Comparison of ENCODE assay signal across 1 cellular context in genomic region chr19:8421484-8422461, GRCh38.
TF ChIP-seq lines count a peak whose summit lies in the region.

No MANE protein-coding gene starts in this region.

TF ChIP-seq in HepG2, 621 proteins besides CTCF, POLR2A, EP300 and RAD21 (continued from another document and continues in another):
- TF ChIP-seq ZNF710 (CRISPR knock-in tag; IDR thresholded peaks at IDR 0.05; ENCODE audit: borderline replicate concordance) (0 out of 2 replicates have a peak, but pooled peaks have one; percentile 22), THAP11 (CRISPR knock-in tag; IDR thresholded peaks at IDR 0.05) (0 out of 2 replicates have a peak, but pooled peaks have one; percentile 26), MIER2 (CRISPR knock-in tag; IDR thresholded peaks at IDR 0.05) (no peak), DPF2 (CRISPR knock-in tag; IDR thresholded peaks at IDR 0.05; ENCODE audit: borderline replicate concordance, low read depth) (peak; percentile 11; the same call in 1 of the 2 replicates), ZKSCAN5 (CRISPR knock-in tag; IDR thresholded peaks at IDR 0.05) (no peak), TARDBP (CRISPR knock-in tag; IDR thresholded peaks at IDR 0.05) (peak; percentile 73), MED1 (CRISPR knock-in tag; IDR thresholded peaks at IDR 0.05) (peak; percentile 52), NR2C2 (CRISPR knock-in tag; IDR thresholded peaks at IDR 0.05; ENCODE audit: borderline replicate concordance) (peak; percentile 63), PHF8 (CRISPR knock-in tag; IDR thresholded peaks at IDR 0.05) (peak; percentile 51; the same call in 1 of the 2 replicates), GFI1 (CRISPR knock-in tag; IDR thresholded peaks at IDR 0.05; ENCODE audit: borderline replicate concordance) (0 out of 2 replicates have a peak, but pooled peaks have one; percentile 54), ZBTB34 (CRISPR knock-in tag; IDR thresholded peaks at IDR 0.05) (peak; percentile 48; the same call in 1 of the 2 replicates), ZGPAT (CRISPR knock-in tag; IDR thresholded peaks at IDR 0.05) (peak; percentile 33; the same call in 1 of the 2 replicates), RORA (CRISPR knock-in tag; IDR thresholded peaks at IDR 0.05) (no peak), NCOR1 (IDR thresholded peaks at IDR 0.05; ENCODE audit: borderline replicate concordance, low read length) (peak; percentile 53; the same call in 1 of the 2 replicates), BORCS8-MEF2B (CRISPR knock-in tag; IDR thresholded peaks at IDR 0.05) (peak; percentile 36; the same call in 1 of the 2 replicates), ZFAT (CRISPR knock-in tag; conservative IDR thresholded peaks at IDR 0.05) (no peak), DMAP1 (CRISPR knock-in tag; IDR thresholded peaks at IDR 0.05) (no peak), ZNF382 (CRISPR knock-in tag; IDR thresholded peaks at IDR 0.05; ENCODE audit: borderline replicate concordance) (no peak), HOXD1 (CRISPR knock-in tag; IDR thresholded peaks at IDR 0.05) (peak; percentile 72), RCOR2 (CRISPR knock-in tag; IDR thresholded peaks at IDR 0.05) (peak; percentile 75; the same call in 1 of the 2 replicates), MEIS1 (CRISPR knock-in tag; IDR thresholded peaks at IDR 0.05; ENCODE audit: borderline replicate concordance) (peak; percentile 57; the same call in 1 of the 2 replicates), ZC3H4 (CRISPR knock-in tag; IDR thresholded peaks at IDR 0.05; ENCODE audit: borderline replicate concordance) (no peak), MTA1 (CRISPR knock-in tag; IDR thresholded peaks at IDR 0.05; ENCODE audit: borderline replicate concordance) (peak; percentile 96), FOXA3 (CRISPR knock-in tag; IDR thresholded peaks at IDR 0.05) (peak; percentile 74), SOX5 (CRISPR knock-in tag; IDR thresholded peaks at IDR 0.05; ENCODE audit: borderline replicate concordance) (peak; percentile 41; the same call in 1 of the 2 replicates), ZNF788 (CRISPR knock-in tag; IDR thresholded peaks at IDR 0.05; ENCODE audit: borderline replicate concordance) (peak; percentile 43; the same call in 1 of the 2 replicates), ZFP1 (CRISPR knock-in tag; IDR thresholded peaks at IDR 0.05) (no peak), FOXJ3 (CRISPR knock-in tag; IDR thresholded peaks at IDR 0.05; ENCODE audit: borderline replicate concordance) (0 out of 2 replicates have a peak, but pooled peaks have one; percentile 33), ZNF629 (CRISPR knock-in tag; conservative IDR thresholded peaks at IDR 0.05) (peak; percentile 99), ZNF567 (CRISPR knock-in tag; IDR thresholded peaks at IDR 0.05; ENCODE audit: borderline replicate concordance) (peak; percentile 61; the same call in 1 of the 2 replicates), CBFB (CRISPR knock-in tag; IDR thresholded peaks at IDR 0.05) (no peak), FOXO4 (CRISPR knock-in tag; conservative IDR thresholded peaks at IDR 0.05) (no peak), RARG (CRISPR knock-in tag; IDR thresholded peaks at IDR 0.05; ENCODE audit: low read depth) (no peak), ZBTB20 (CRISPR knock-in tag; IDR thresholded peaks at IDR 0.05; ENCODE audit: borderline replicate concordance, low read depth) (no peak), ARHGAP35 (CRISPR knock-in tag; IDR thresholded peaks at IDR 0.05; ENCODE audit: borderline replicate concordance) (no peak), ZNF121 (CRISPR knock-in tag; IDR thresholded peaks at IDR 0.05) (no peak), RFX3 (CRISPR knock-in tag; IDR thresholded peaks at IDR 0.05) (no peak), ZBTB3 (CRISPR knock-in tag; IDR thresholded peaks at IDR 0.05; ENCODE audit: borderline replicate concordance, low read depth) (0 out of 2 replicates have a peak, but pooled peaks have one; percentile 23), MYC (CRISPR knock-in tag; IDR thresholded peaks at IDR 0.05; ENCODE audit: borderline replicate concordance) (peak; percentile 37; the same call in 1 of the 2 replicates), NCOA5 (CRISPR knock-in tag; IDR thresholded peaks at IDR 0.05) (no peak)
- TF ChIP-seq, protein P1, sequence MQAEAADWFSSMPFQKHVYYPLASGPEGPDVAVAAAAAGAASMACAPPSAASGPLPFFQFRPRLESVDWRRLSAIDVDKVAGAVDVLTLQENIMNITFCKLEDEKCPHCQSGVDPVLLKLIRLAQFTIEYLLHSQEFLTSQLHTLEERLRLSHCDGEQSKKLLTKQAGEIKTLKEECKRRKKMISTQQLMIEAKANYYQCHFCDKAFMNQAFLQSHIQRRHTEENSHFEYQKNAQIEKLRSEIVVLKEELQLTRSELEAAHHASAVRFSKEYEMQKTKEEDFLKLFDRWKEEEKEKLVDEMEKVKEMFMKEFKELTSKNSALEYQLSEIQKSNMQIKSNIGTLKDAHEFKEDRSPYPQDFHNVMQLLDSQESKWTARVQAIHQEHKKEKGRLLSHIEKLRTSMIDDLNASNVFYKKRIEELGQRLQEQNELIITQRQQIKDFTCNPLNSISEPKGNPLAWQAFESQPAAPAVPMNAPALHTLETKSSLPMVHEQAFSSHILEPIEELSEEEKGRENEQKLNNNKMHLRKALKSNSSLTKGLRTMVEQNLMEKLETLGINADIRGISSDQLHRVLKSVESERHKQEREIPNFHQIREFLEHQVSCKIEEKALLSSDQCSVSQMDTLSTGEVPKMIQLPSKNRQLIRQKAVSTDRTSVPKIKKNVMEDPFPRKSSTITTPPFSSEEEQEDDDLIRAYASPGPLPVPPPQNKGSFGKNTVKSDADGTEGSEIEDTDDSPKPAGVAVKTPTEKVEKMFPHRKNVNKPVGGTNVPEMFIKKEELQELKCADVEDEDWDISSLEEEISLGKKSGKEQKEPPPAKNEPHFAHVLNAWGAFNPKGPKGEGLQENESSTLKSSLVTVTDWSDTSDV (CRISPR knock-in tag; IDR thresholded peaks at IDR 0.05): no peak
- TF ChIP-seq, protein P2, sequence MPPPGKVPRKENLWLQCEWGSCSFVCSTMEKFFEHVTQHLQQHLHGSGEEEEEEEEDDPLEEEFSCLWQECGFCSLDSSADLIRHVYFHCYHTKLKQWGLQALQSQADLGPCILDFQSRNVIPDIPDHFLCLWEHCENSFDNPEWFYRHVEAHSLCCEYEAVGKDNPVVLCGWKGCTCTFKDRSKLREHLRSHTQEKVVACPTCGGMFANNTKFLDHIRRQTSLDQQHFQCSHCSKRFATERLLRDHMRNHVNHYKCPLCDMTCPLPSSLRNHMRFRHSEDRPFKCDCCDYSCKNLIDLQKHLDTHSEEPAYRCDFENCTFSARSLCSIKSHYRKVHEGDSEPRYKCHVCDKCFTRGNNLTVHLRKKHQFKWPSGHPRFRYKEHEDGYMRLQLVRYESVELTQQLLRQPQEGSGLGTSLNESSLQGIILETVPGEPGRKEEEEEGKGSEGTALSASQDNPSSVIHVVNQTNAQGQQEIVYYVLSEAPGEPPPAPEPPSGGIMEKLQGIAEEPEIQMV (CRISPR knock-in tag; IDR thresholded peaks at IDR 0.05; ENCODE audit: low read depth): no peak
- TF ChIP-seq, protein P3, sequence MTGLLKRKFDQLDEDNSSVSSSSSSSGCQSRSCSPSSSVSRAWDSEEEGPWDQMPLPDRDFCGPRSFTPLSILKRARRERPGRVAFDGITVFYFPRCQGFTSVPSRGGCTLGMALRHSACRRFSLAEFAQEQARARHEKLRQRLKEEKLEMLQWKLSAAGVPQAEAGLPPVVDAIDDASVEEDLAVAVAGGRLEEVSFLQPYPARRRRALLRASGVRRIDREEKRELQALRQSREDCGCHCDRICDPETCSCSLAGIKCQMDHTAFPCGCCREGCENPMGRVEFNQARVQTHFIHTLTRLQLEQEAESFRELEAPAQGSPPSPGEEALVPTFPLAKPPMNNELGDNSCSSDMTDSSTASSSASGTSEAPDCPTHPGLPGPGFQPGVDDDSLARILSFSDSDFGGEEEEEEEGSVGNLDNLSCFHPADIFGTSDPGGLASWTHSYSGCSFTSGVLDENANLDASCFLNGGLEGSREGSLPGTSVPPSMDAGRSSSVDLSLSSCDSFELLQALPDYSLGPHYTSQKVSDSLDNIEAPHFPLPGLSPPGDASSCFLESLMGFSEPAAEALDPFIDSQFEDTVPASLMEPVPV (CRISPR knock-in tag; IDR thresholded peaks at IDR 0.05): no peak
- TF ChIP-seq, protein P4, sequence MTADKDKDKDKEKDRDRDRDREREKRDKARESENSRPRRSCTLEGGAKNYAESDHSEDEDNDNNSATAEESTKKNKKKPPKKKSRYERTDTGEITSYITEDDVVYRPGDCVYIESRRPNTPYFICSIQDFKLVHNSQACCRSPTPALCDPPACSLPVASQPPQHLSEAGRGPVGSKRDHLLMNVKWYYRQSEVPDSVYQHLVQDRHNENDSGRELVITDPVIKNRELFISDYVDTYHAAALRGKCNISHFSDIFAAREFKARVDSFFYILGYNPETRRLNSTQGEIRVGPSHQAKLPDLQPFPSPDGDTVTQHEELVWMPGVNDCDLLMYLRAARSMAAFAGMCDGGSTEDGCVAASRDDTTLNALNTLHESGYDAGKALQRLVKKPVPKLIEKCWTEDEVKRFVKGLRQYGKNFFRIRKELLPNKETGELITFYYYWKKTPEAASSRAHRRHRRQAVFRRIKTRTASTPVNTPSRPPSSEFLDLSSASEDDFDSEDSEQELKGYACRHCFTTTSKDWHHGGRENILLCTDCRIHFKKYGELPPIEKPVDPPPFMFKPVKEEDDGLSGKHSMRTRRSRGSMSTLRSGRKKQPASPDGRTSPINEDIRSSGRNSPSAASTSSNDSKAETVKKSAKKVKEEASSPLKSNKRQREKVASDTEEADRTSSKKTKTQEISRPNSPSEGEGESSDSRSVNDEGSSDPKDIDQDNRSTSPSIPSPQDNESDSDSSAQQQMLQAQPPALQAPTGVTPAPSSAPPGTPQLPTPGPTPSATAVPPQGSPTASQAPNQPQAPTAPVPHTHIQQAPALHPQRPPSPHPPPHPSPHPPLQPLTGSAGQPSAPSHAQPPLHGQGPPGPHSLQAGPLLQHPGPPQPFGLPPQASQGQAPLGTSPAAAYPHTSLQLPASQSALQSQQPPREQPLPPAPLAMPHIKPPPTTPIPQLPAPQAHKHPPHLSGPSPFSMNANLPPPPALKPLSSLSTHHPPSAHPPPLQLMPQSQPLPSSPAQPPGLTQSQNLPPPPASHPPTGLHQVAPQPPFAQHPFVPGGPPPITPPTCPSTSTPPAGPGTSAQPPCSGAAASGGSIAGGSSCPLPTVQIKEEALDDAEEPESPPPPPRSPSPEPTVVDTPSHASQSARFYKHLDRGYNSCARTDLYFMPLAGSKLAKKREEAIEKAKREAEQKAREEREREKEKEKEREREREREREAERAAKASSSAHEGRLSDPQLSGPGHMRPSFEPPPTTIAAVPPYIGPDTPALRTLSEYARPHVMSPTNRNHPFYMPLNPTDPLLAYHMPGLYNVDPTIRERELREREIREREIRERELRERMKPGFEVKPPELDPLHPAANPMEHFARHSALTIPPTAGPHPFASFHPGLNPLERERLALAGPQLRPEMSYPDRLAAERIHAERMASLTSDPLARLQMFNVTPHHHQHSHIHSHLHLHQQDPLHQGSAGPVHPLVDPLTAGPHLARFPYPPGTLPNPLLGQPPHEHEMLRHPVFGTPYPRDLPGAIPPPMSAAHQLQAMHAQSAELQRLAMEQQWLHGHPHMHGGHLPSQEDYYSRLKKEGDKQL (CRISPR knock-in tag; IDR thresholded peaks at IDR 0.05; ENCODE audit: low read depth): no peak
- TF ChIP-seq, protein P5, sequence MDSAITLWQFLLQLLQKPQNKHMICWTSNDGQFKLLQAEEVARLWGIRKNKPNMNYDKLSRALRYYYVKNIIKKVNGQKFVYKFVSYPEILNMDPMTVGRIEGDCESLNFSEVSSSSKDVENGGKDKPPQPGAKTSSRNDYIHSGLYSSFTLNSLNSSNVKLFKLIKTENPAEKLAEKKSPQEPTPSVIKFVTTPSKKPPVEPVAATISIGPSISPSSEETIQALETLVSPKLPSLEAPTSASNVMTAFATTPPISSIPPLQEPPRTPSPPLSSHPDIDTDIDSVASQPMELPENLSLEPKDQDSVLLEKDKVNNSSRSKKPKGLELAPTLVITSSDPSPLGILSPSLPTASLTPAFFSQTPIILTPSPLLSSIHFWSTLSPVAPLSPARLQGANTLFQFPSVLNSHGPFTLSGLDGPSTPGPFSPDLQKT (CRISPR knock-in tag; IDR thresholded peaks at IDR 0.05; ENCODE audit: borderline replicate concordance): no peak
